ENCODE assay signal across 9 cellular contexts in genomic region chr4:140071806-140072205, GRCh38.
DNase-seq lines count a peak whose midpoint lies in the region; ATAC-seq and TF ChIP-seq lines count a peak whose summit lies in the region.
"Had no signal": no experiment of that assay in that cellular context is flagged by ENCODE, and none has a peak within 500 bp of the region (broad histone marks: within the 10 kb centered on the region; RNA-seq: fewer than 3 reads in every experiment).

No MANE protein-coding gene starts in this region.

- H3K27me3 Mint-ChIP-seq in activated naive CD4-positive, alpha-beta T cell treated with anti-CD3 and anti-CD28 coated beads, Interleukin-2, amount 50 U/mL, for 24 hours, result peaks cover 3% of the 10 kb centered on the region
- peaks cover 2% of the 10 kb centered on the region for H3K27me3 Mint-ChIP-seq in nephron progenitor cell (ENCODE audit: low read depth, poor library complexity)

- 45 to 63% (median 54%) methylated on average over 3 of the region's 3 CpGs for WGBS in stomach, 5 donors

- H3K4me3 ChIP-seq in Peyer's patch (no peak overlapping the region), stomach (no peak overlapping the region)
- H3K4me3 ChIP-seq: skin epidermis had no signal

- H3K9me3 ChIP-seq in Peyer's patch (no peaks in the 10 kb centered on the region), stomach (no peaks in the 10 kb centered on the region)

- no peaks in the 10 kb centered on the region for H3K36me3 Mint-ChIP-seq in activated naive CD4-positive, alpha-beta T cell treated with anti-CD3 and anti-CD28 coated beads, Interleukin-2, amount 50 U/mL, for 24 hours
- H3K36me3 Mint-ChIP-seq in nephron progenitor cell (ENCODE audit: low read depth), result peaks cover 37% of the 10 kb centered on the region

- H3K27ac ChIP-seq in Peyer's patch, result no peak overlapping the region
- H3K27ac ChIP-seq in stomach, result no peak overlapping the region

- ATAC-seq in HG02610 (IDR thresholded peaks at IDR 0.05; ENCODE audit: unreplicated experiment), result peak; percentile 89

- H3K9me3 Mint-ChIP-seq in activated naive CD4-positive, alpha-beta T cell treated with anti-CD3 and anti-CD28 coated beads, Interleukin-2, amount 50 U/mL, for 24 hours, result no peaks in the 10 kb centered on the region
- peaks cover 4% of the 10 kb centered on the region for H3K9me3 Mint-ChIP-seq in nephron progenitor cell

- H3K4me1 Mint-ChIP-seq in activated naive CD4-positive, alpha-beta T cell treated with anti-CD3 and anti-CD28 coated beads, Interleukin-2, amount 50 U/mL, for 24 hours, result peaks cover 54% of the 10 kb centered on the region
- H3K4me1 Mint-ChIP-seq in nephron progenitor cell, result peaks cover 46% of the 10 kb centered on the region

- TF ChIP-seq CTCF in Peyer's patch (IDR thresholded peaks at IDR 0.05), result no peak
- TF ChIP-seq CTCF in nephron progenitor cell (IDR thresholded peaks at IDR 0.05), result no peak
- TF ChIP-seq CTCF in stomach (IDR thresholded peaks at IDR 0.05), result no peak

- POLR2A ChIA-PET in HEK293T (lab: Yijun Ruan, JAX), result no interaction called here

- H3K27me3 ChIP-seq in Peyer's patch, result no peaks in the 10 kb centered on the region
- H3K27me3 ChIP-seq in stomach, result no peaks in the 10 kb centered on the region

- peaks cover 0 to under 1% (median 0%) of the 10 kb centered on the region in 4 donors for H3K4me1 ChIP-seq in Peyer's patch
- peaks cover 0 to 37% (median 14%) of the 10 kb centered on the region in 4 donors for H3K4me1 ChIP-seq in stomach

- TF ChIP-seq POLR2A in Peyer's patch (IDR thresholded peaks at IDR 0.05) (no peak), stomach (IDR thresholded peaks at IDR 0.05) (no peak)

- H3K36me3 ChIP-seq in Peyer's patch (no peaks in the 10 kb centered on the region), stomach (no peaks in the 10 kb centered on the region)

- H3K4me3 Mint-ChIP-seq in activated naive CD4-positive, alpha-beta T cell treated with anti-CD3 and anti-CD28 coated beads, Interleukin-2, amount 50 U/mL, for 24 hours, result peak overlapping the region; percentile 76
- no peak overlapping the region for H3K4me3 Mint-ChIP-seq in nephron progenitor cell

- CTCF ChIA-PET in HEK293T (lab: Yijun Ruan, JAX), result no interaction called here

- intact Hi-C loops in stomach (cut with DNase I; ENCODE audit: low total_unique reads), result no loop called here

- peak overlapping the region; percentile 66 for H3K27ac Mint-ChIP-seq in activated naive CD4-positive, alpha-beta T cell treated with anti-CD3 and anti-CD28 coated beads, Interleukin-2, amount 50 U/mL, for 24 hours
- peak overlapping the region; percentile 55 for H3K27ac Mint-ChIP-seq in nephron progenitor cell

- DNase-seq in GM04503 (ENCODE audit: low read depth) (peak; percentile 83), Peyer's patch (peak in 2 of 3 donors; percentile 50 to 76), nephron progenitor cell (no peak), NCI-H345 treated with DMSO at 0.1 percent for 48 hours (lab: John Stamatoyannopoulos, UW; ENCODE audit: unreplicated experiment) (no peak), HEK293T (ENCODE audit: extremely low spot score) (no peak), stomach (no peak)

- no peak for TF ChIP-seq EP300 in stomach (IDR thresholded peaks at IDR 0.05)

TF ChIP-seq in HEK293T, 16 proteins besides CTCF, POLR2A, EP300 and RAD21:
- TF ChIP-seq FOXK2 (IDR thresholded peaks at IDR 0.05) (no peak), NFRKB (IDR thresholded peaks at IDR 0.05) (no peak), ARNT (IDR thresholded peaks at IDR 0.05) (no peak), BHLHE40 (IDR thresholded peaks at IDR 0.05; ENCODE audit: borderline replicate concordance) (no peak), LEF1 (IDR thresholded peaks at IDR 0.05; ENCODE audit: borderline replicate concordance) (no peak), FOXA1 (IDR thresholded peaks at IDR 0.05) (no peak), CTBP1 (IDR thresholded peaks at IDR 0.05; ENCODE audit: borderline replicate concordance) (no peak), FOXM1 (IDR thresholded peaks at IDR 0.05; ENCODE audit: borderline replicate concordance) (no peak), PKNOX1 (IDR thresholded peaks at IDR 0.05) (no peak), ZNF384 (IDR thresholded peaks at IDR 0.05) (no peak), TARDBP (IDR thresholded peaks at IDR 0.05) (no peak), HDGF (IDR thresholded peaks at IDR 0.05; ENCODE audit: borderline replicate concordance) (no peak), SUZ12 (IDR thresholded peaks at IDR 0.05) (no peak), L3MBTL2 (conservative IDR thresholded peaks at IDR 0.05) (no peak), SP1 (IDR thresholded peaks at IDR 0.05) (no peak), ELF4 (IDR thresholded peaks at IDR 0.05) (no peak)

Comparison
In these comparisons a context has a peak if more than half of its experiments do, and no peak if none do; other contexts are left out.
1. DNase-seq: peak in GM04503 (single experiment) and Peyer's patch (2 of 3); none in nephron progenitor cell (single experiment), NCI-H345 treated with DMSO at 0.1 percent for 48 hours (single experiment), HEK293T (single experiment) and stomach (single experiment).